In the genomic region with DNA sequence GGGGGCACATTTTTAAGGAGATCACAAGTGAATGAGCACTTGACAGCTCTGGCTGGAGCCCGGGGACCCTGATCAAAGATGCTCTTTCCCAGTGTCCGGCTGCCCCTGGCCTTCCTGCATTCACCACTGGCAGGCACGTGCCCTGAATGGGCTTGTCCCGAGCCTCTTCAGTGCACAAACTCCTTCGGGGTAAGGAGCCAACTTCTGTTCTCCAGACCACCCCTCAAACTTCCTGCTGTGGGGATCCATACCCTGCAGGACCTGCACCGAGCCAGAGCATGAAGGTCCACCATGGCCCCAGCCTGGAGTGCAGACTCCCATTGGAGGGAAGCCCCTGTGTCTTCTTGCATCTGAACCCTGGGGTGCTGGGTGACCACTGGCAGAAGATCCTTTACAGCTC, we compare ENCODE assay signal across 24 cellular contexts. TPM values are rescaled to one million over a fixed set of nuclear protein-coding genes. Genes with fewer than 3 reads are reported as not detected.
DNase-seq lines count a peak whose midpoint lies in the region; ATAC-seq, FAIRE-seq and TF ChIP-seq lines count a peak whose summit lies in the region.
"Had no signal": no experiment of that assay in that cellular context is flagged by ENCODE, and none has a peak within 500 bp of the region (broad histone marks: within the 10 kb centered on the region; RNA-seq: fewer than 3 reads in every experiment).

No MANE protein-coding gene starts in this region.

- H2AFZ ChIP-seq in HepG2 (ENCODE audit: low read length): no peak overlapping the region

- H3K4me1 ChIP-seq in Caco-2: peaks cover 71% of the 10 kb centered on the region
- peaks cover 79% of the 10 kb centered on the region for H3K4me1 ChIP-seq in HepG2 (ENCODE audit: insufficient read depth, low read length)
- no peaks in the 10 kb centered on the region for H3K4me1 ChIP-seq in mucosa of descending colon (ENCODE audit: low read depth)
- H3K4me1 ChIP-seq: BE2C had no signal

- no peaks in the 10 kb centered on the region for H3K79me2 ChIP-seq in HepG2 (ENCODE audit: insufficient read depth, low read length)

- no peak for FAIRE-seq in HepG2 (lab: Jason Lieb, UNC)
- FAIRE-seq: A549, G401.6, GM12892, H54 had no signal

- WGBS in HepG2 (ENCODE audit: low lambda C conversion rate): 93% methylated on average over 6 of the region's 6 CpGs

- no peak overlapping the region for H3K9ac ChIP-seq in HepG2 (ENCODE audit: insufficient read depth, low read depth, low read length)

- in situ Hi-C loops in HepG2 (cut with HindIII; ENCODE audit: extremely low pct_ligation_motif_present, low pct_unique_long_range_greater_than_20kb): no loop called here

- H3K9me3 Mint-ChIP-seq in Caco-2 (ENCODE audit: unreplicated experiment): no peaks in the 10 kb centered on the region
- H3K9me3 Mint-ChIP-seq: CD14-positive monocyte; CD4-positive, alpha-beta T cell; CD8-positive, alpha-beta memory T cell; HFFc6 had no signal

- peak overlapping the region; percentile 83 for H3K27ac Mint-ChIP-seq in Caco-2 (ENCODE audit: unreplicated experiment)
- H3K27ac Mint-ChIP-seq: CD4-positive, alpha-beta T cell; HFFc6 had no signal

- no peak overlapping the region for H3K4me3 Mint-ChIP-seq in Caco-2 (ENCODE audit: unreplicated experiment)
- H3K4me3 Mint-ChIP-seq: CD14-positive monocyte; CD4-positive, alpha-beta T cell; CD8-positive, alpha-beta memory T cell; HFFc6 had no signal

- H3K36me3 ChIP-seq in Caco-2 (ENCODE audit: control insufficient read depth, insufficient read depth, low read length) (no peaks in the 10 kb centered on the region), HepG2 (replicated peaks in 1 of 2; ENCODE audit: control insufficient read depth in 1 of 2, insufficient read depth in 2 of 2, low read length in 2 of 2) (no peaks in the 10 kb centered on the region), mucosa of descending colon (ENCODE audit: low read depth) (no peaks in the 10 kb centered on the region)
- H3K36me3 ChIP-seq: BE2C; BLaER1 treated with 17β-estradiol and CSF1 and Interleukin-3, amounts not matched to agents 10 nM and 100 nM; HAP-1 had no signal

- no peak overlapping the region for H3K4me2 ChIP-seq in HepG2 (ENCODE audit: low read depth, low read length)
- H3K4me2 ChIP-seq: A549 had no signal

- H3K27me3 Mint-ChIP-seq in Caco-2 (ENCODE audit: insufficient read depth, unreplicated experiment): no peaks in the 10 kb centered on the region
- H3K27me3 Mint-ChIP-seq: CD4-positive, alpha-beta T cell had no signal

- H3K4me1 Mint-ChIP-seq in Caco-2 (ENCODE audit: low read depth, unreplicated experiment): peaks cover 58% of the 10 kb centered on the region

- BruUV-seq in Caco-2 (replicated peaks; lab: Mats Ljungman, UMichigan): no TSS peak
- no TSS peak for BruUV-seq in HepG2 (replicated peaks; lab: Mats Ljungman, UMichigan)

- TF ChIP-seq CTCF in Caco-2 (IDR thresholded peaks at IDR 0.05; ENCODE audit: insufficient read depth in 1 of 2, low read depth in 1 of 2, low read length in 1 of 2, severe bottlenecking in 1 of 2, unreplicated experiment in 1 of 2) (no peak), HepG2 (CRISPR knock-in tag; IDR thresholded peaks at IDR 0.05) (no peak), mucosa of descending colon (IDR thresholded peaks at IDR 0.05) (no peak)

- H3K27ac ChIP-seq in HepG2 (ENCODE audit: extremely low read length, insufficient read depth, low read length): peak overlapping the region; percentile 5

- TF ChIP-seq POLR2A in HepG2 (IDR thresholded peaks at IDR 0.05; ENCODE audit: insufficient read depth in 1 of 2, low read depth in 2 of 2, low read length in 2 of 2): no peak

- H3K9me3 ChIP-seq in Caco-2: no peaks in the 10 kb centered on the region
- no peaks in the 10 kb centered on the region for H3K9me3 ChIP-seq in HepG2 (ENCODE audit: low read length)
- no peaks in the 10 kb centered on the region for H3K9me3 ChIP-seq in mucosa of descending colon
- H3K9me3 ChIP-seq: A549; BE2C; BLaER1 treated with 17β-estradiol and CSF1 and Interleukin-3, amounts not matched to agents 10 nM and 100 nM; HAP-1 had no signal

- H3K27me3 ChIP-seq in Caco-2 (replicated peaks; ENCODE audit: control insufficient read depth, insufficient read depth, low read length): no peaks in the 10 kb centered on the region
- no peaks in the 10 kb centered on the region for H3K27me3 ChIP-seq in HepG2 (ENCODE audit: control insufficient read depth in 1 of 2, insufficient read depth in 2 of 2, low read length in 2 of 2)
- H3K27me3 ChIP-seq: BE2C; BLaER1 treated with 17β-estradiol and CSF1 and Interleukin-3, amounts not matched to agents 10 nM and 100 nM had no signal

- no peak overlapping the region for H3K4me3 ChIP-seq in Caco-2 (ENCODE audit: low read depth, low read length)
- no peak overlapping the region for H3K4me3 ChIP-seq in HepG2 (replicated peaks in 1 of 3; ENCODE audit: insufficient read depth in 1 of 3, low read depth in 2 of 3, low read length in 3 of 3)
- H3K4me3 ChIP-seq in mucosa of descending colon: no peak overlapping the region
- H3K4me3 ChIP-seq: A549; BLaER1 treated with 17β-estradiol and CSF1 and Interleukin-3, amounts not matched to agents 10 nM and 100 nM; HAP-1 had no signal

- CTCF ChIA-PET in Caco-2 (lab: Charles Lee) (no interaction called here), HepG2 (lab: Yijun Ruan, JAX; ENCODE audit: low intra/inter-chr PET ratio, low total read pairs) (no interaction called here)

- TF ChIP-seq EP300 in HepG2 (IDR thresholded peaks at IDR 0.05; ENCODE audit: low read depth in 2 of 2, low read length in 2 of 2) (no peak), HepG2 (CRISPR knock-in tag; IDR thresholded peaks at IDR 0.05; ENCODE audit: borderline replicate concordance) (no peak)

- ATAC-seq in HepG2 (no peak), mucosa of descending colon (no peak)
- ATAC-seq: A549 had no signal

- POLR2A ChIA-PET in Caco-2 (lab: Charles Lee) (no interaction called here), HepG2 (lab: Yijun Ruan, JAX) (no interaction called here)

- H4K20me1 ChIP-seq in HepG2 (ENCODE audit: insufficient read depth, low read length): no peaks in the 10 kb centered on the region
- H4K20me1 ChIP-seq: BLaER1 treated with 17β-estradiol and CSF1 and Interleukin-3, amounts not matched to agents 10 nM and 100 nM had no signal

- peaks cover 11% of the 10 kb centered on the region for H3K36me3 Mint-ChIP-seq in Caco-2 (ENCODE audit: insufficient read depth, unreplicated experiment)
- H3K36me3 Mint-ChIP-seq: CD14-positive monocyte; CD8-positive, alpha-beta memory T cell had no signal

- no peak for TF ChIP-seq RAD21 in HepG2 (CRISPR knock-in tag; IDR thresholded peaks at IDR 0.05)

- intact Hi-C loops in Caco-2 (cut with micrococcal nuclease; ENCODE audit: unreplicated experiment): no loop called here
- intact Hi-C loops in HepG2 (cut with micrococcal nuclease; ENCODE audit: unreplicated experiment): no loop called here
- intact Hi-C loops in mucosa of descending colon (cut with DNase I, micrococcal nuclease): no loop called here

- no peak for DNase-seq in Caco-2
- DNase-seq in HepG2 (ENCODE audit: low spot score): no peak
- DNase-seq in mucosa of descending colon: peak in 2 of 3 donors; percentile 12 to 37
- no peak for DNase-seq in stimulated activated CD4-positive, alpha-beta T cell treated with anti-CD3 and anti-CD28 coated beads, Interleukin-2, amount 100 ng/mL, for 48 hours
- no peak for DNase-seq in stimulated activated naive CD4-positive, alpha-beta T cell (lab: John Stamatoyannopoulos, UW)
- no peak for DNase-seq in NCI-H2107 (lab: John Stamatoyannopoulos, UW)
- DNase-seq: 8988T; ACHN; AML-193; BE2C; Calu3; CD4-positive, alpha-beta T cell; DMS153; DND-41; GOT3; HFFc6 had no signal

RNA-seq across cellular contexts. Expression of gene SLC12A3, which starts 9.8 kb away (rescaled TPM):
- 0.67 and 0.73 TPM in 2 replicates for total RNA-seq in Caco-2 (2022)
- total RNA-seq in HepG2 (2016; rRNA removed; fragmentation: Illumina TruSeq; extraction: Trizol): not detected in 2 replicates
- total RNA-seq in HepG2 (2016; cell fraction: cytosol; rRNA removed; fragmentation: Illumina TruSeq; extraction: Trizol; ENCODE audit: low read depth): 0.35 TPM in 1 of 2 replicates, not detected in the other
- not detected in 2 replicates for total RNA-seq in HepG2 (2016; cell fraction: insoluble cytoplasmic fraction; rRNA removed; fragmentation: Illumina TruSeq; extraction: Trizol)
- 0.07 and 0.40 TPM in 2 replicates for total RNA-seq in HepG2 (2016; cell fraction: membrane; rRNA removed; fragmentation: Illumina TruSeq; extraction: Trizol)
- not detected in 2 replicates for total RNA-seq in HepG2 (2016; cell fraction: nucleus; rRNA removed; fragmentation: Illumina TruSeq; extraction: Trizol)
- 5.1 and 6.2 TPM in 2 replicates for polyA plus RNA-seq in HepG2 (2011; rRNA removed)
- 1.6 and 1.7 TPM in 2 replicates for polyA plus RNA-seq in HepG2 (2011; cell fraction: cytosol; rRNA removed)
- 21.0 and 30.1 TPM in 2 replicates for polyA plus RNA-seq in HepG2 (2011; cell fraction: nucleus; rRNA removed)
- 1.9 and 3.9 TPM in 2 replicates for polyA plus RNA-seq in HepG2 (2012)
- not detected in 2 replicates for polyA plus RNA-seq in HepG2 (2016; cell fraction: cytosol; fragmentation: Illumina TruSeq; extraction: Trizol; ENCODE audit: low read depth)
- not detected in 2 replicates for polyA plus RNA-seq in HepG2 (2016; cell fraction: insoluble cytoplasmic fraction; fragmentation: Illumina TruSeq; extraction: Trizol; ENCODE audit: low read depth)
- not detected in 2 replicates for polyA plus RNA-seq in HepG2 (2016; cell fraction: membrane; fragmentation: Illumina TruSeq; extraction: Trizol; ENCODE audit: low read depth)
- not detected in 2 replicates for polyA plus RNA-seq in HepG2 (2016; cell fraction: nucleus; fragmentation: Illumina TruSeq; extraction: Trizol; ENCODE audit: insufficient read depth, low read depth)
- 8.9 and 232 TPM in 2 replicates for polyA minus RNA-seq in HepG2 (2011; rRNA and poly(A)+ RNA removed; ENCODE audit: low replicate concordance)
- polyA minus RNA-seq in HepG2 (2011; cell fraction: cytosol; rRNA and poly(A)+ RNA removed): 2.2 and 2.3 TPM in 2 replicates
- 7.0 and 7.5 TPM in 2 replicates for polyA minus RNA-seq in HepG2 (2011; cell fraction: nucleus; rRNA and poly(A)+ RNA removed)
- total RNA-seq in mucosa of descending colon: not detected
- total RNA-seq: Calu3; CD4-positive, alpha-beta T cell; CD8-positive, alpha-beta memory T cell; HFFc6 had no signal
- polyA plus RNA-seq: CD14-positive monocyte; CD8-positive, alpha-beta memory T cell had no signal

Comparison
In these comparisons a context has a peak if more than half of its experiments do, and no peak if none do; other contexts are left out.
1. DNase-seq: peak in mucosa of descending colon (2 of 3); none in Caco-2 (0 of 2), HepG2 (single experiment), stimulated activated CD4-positive, alpha-beta T cell treated with anti-CD3 and anti-CD28 coated beads, Interleukin-2, amount 100 ng/mL, for 48 hours (0 of 2), stimulated activated naive CD4-positive, alpha-beta T cell (0 of 6) and NCI-H2107 (single experiment).